8 cellular contexts compared by ENCODE assay signal in the genomic region with DNA sequence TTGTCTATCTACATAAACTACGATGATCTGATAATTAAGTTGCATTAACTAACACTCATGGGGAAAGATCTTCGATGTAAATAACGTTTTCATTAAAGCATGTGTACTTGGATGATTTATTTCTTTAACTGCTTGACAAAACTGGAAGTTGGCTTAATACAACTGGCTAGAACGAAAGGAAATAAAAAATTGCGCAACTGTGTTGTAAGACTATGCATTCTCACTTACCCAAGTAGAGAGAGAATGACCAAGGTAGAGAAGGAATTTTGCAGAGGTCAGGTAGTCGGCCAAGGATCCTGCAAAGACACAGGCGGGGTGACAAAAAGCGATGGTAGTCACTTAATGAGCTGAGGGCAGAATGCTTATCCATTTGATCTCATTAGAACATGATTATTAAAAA. TPM values are rescaled to one million over a fixed set of nuclear protein-coding genes. Genes with fewer than 3 reads are reported as not detected.
DNase-seq lines count a peak whose midpoint lies in the region; ATAC-seq and TF ChIP-seq lines count a peak whose summit lies in the region.

No MANE protein-coding gene starts in this region.

- no peak overlapping the region for H2BK5ac ChIP-seq in IMR-90 (ENCODE audit: low read depth, low read length, poor library complexity, severe bottlenecking)

- H4K91ac ChIP-seq in IMR-90 (ENCODE audit: insufficient read depth, low read depth, low read length): no peak overlapping the region

- H3K9ac ChIP-seq in IMR-90 (ENCODE audit: low read depth, low read length): no peak overlapping the region

- no peak overlapping the region for H3K14ac ChIP-seq in IMR-90 (replicated peaks; ENCODE audit: low read depth, low read length)

- no peak overlapping the region for H3K23ac ChIP-seq in IMR-90 (ENCODE audit: low read depth, low read length)

- no peak overlapping the region for H3K56ac ChIP-seq in IMR-90 (ENCODE audit: extremely low read depth, insufficient read depth, low read length)

- no TSS peak for BruUV-seq in IMR-90 (replicated peaks; lab: Mats Ljungman, UMichigan)

- no CpG with 5 or more reads among the region's 8 CpGs for WGBS in IMR-90 (ENCODE audit: extremely low coverage in 2 of 2, insufficient read length in 1 of 2), 2 experiments
- 58% methylated on average over 8 of the region's 8 CpGs for WGBS in hepatocyte (ENCODE audit: low lambda C conversion rate, missing lambda C conversion rate)
- 46 to 55% methylated on average over 8 of the region's 8 CpGs for WGBS in sigmoid colon, 2 donors

- CTCF ChIA-PET in IMR-90 (lab: Yijun Ruan, JAX): no interaction called here
- CTCF ChIA-PET in activated CD4-positive, alpha-beta memory T cell treated with anti-CD3 and anti-CD28 coated beads for 36 hours (lab: Charles Lee): interaction anchor here (0.6 to 1.8 kb wide), 3 partner anchors 10 to 291 kb away, joined by 3 to 7 read pairs (median 4); no protein-coding TSS in a partner anchor

- in situ Hi-C loops in IMR-90 (cut with MboI; ENCODE audit: low sequenced_read_pairs): no loop called here

- H3K9me2 ChIP-seq in hepatocyte (replicated peaks; ENCODE audit: insufficient read depth): no peaks in the 10 kb centered on the region

- no peak overlapping the region for H3K27ac ChIP-seq in IMR-90 (ENCODE audit: insufficient read depth, low read length)
- H3K27ac ChIP-seq in hepatocyte: peak overlapping the region; percentile 96
- peak overlapping the region in 3 of 4 donors; percentile 83 to 93 (median 86) for H3K27ac ChIP-seq in sigmoid colon

- TF ChIP-seq POLR2A in IMR-90 (IDR thresholded peaks at IDR 0.05; ENCODE audit: low read depth, low read length): no peak
- no peak for TF ChIP-seq POLR2A in sigmoid colon (IDR thresholded peaks at IDR 0.05)

- H3K9me3 Mint-ChIP-seq in activated CD4-positive, alpha-beta memory T cell treated with anti-CD3 and anti-CD28 coated beads for 36 hours: no peaks in the 10 kb centered on the region

- dilution Hi-C loops in IMR-90 (cut with HindIII; ENCODE audit: low sequenced_read_pairs, unreplicated experiment): no loop called here

- no peak for TF ChIP-seq RAD21 in IMR-90 (IDR thresholded peaks at IDR 0.05; ENCODE audit: low read length)

- no peak overlapping the region for H3K18ac ChIP-seq in IMR-90 (ENCODE audit: low read depth, low read length)

- H3K36me3 Mint-ChIP-seq in activated CD4-positive, alpha-beta memory T cell treated with anti-CD3 and anti-CD28 coated beads for 36 hours: no peaks in the 10 kb centered on the region

- peaks cover 6% of the 10 kb centered on the region; the same call in 1 of the 2 replicates for H3K36me3 ChIP-seq in IMR-90 (ENCODE audit: control insufficient read depth, insufficient read depth, low read length)
- H3K36me3 ChIP-seq in hepatocyte (replicated peaks; ENCODE audit: insufficient read depth, low read depth): no peaks in the 10 kb centered on the region
- peaks cover 0 to 7% (median 4%) of the 10 kb centered on the region in 4 donors for H3K36me3 ChIP-seq in sigmoid colon
- no peaks in the 10 kb centered on the region for H3K36me3 ChIP-seq in H7 (replicated peaks; ENCODE audit: control insufficient read depth, insufficient read depth, low read length)

- no peak for TF ChIP-seq CTCF in IMR-90 (conservative IDR thresholded peaks at IDR 0.05; ENCODE audit: low read depth, low read length)
- no peak for TF ChIP-seq CTCF in hepatocyte (IDR thresholded peaks at IDR 0.05; ENCODE audit: poor library complexity)
- no peak for TF ChIP-seq CTCF in sigmoid colon (IDR thresholded peaks at IDR 0.05)

- TF ChIP-seq EP300 in sigmoid colon (IDR thresholded peaks at IDR 0.05): no peak

- H2BK120ac ChIP-seq in IMR-90 (ENCODE audit: low read depth, low read length): no peak overlapping the region

- POLR2A ChIA-PET in IMR-90 (lab: Charles Lee; ENCODE audit: unreplicated experiment): no interaction called here
- POLR2A ChIA-PET in activated CD4-positive, alpha-beta memory T cell treated with anti-CD3 and anti-CD28 coated beads for 36 hours (lab: Charles Lee): interaction anchor here (1.5 kb wide), 1 partner anchor 132 kb away, joined by 4 read pairs; no protein-coding TSS in a partner anchor

- H2AK9ac ChIP-seq in IMR-90 (replicated peaks; ENCODE audit: low read depth, low read length, poor library complexity): no peak overlapping the region

- H3K4me2 ChIP-seq in IMR-90 (ENCODE audit: low read depth, low read length) (peak overlapping the region; percentile 73), hepatocyte (peak overlapping the region; percentile 90)

- H3K27me3 ChIP-seq in IMR-90 (ENCODE audit: control insufficient read depth, insufficient read depth, low read length) (peaks cover 2% of the 10 kb centered on the region; the same call in 1 of the 2 replicates), hepatocyte (no peaks in the 10 kb centered on the region), sigmoid colon (no peaks in the 10 kb centered on the region), H7 (ENCODE audit: control insufficient read depth, insufficient read depth, low read length) (peaks cover 64% of the 10 kb centered on the region)

- H3K4me1 ChIP-seq in IMR-90 (ENCODE audit: control insufficient read depth, insufficient read depth, low read length) (peaks cover 2% of the 10 kb centered on the region; the same call in 1 of the 2 replicates), hepatocyte (ENCODE audit: insufficient read depth) (peaks cover 34% of the 10 kb centered on the region), sigmoid colon (peaks cover 0 to 24% (median 7%) of the 10 kb centered on the region in 4 donors)

- no peak overlapping the region for H3K4ac ChIP-seq in IMR-90 (ENCODE audit: low read depth, low read length)

- H4K20me1 ChIP-seq in IMR-90 (ENCODE audit: insufficient read depth, low read length) (no peaks in the 10 kb centered on the region), hepatocyte (ENCODE audit: insufficient read depth, poor library complexity, severe bottlenecking) (no peaks in the 10 kb centered on the region)

- H3K9me1 ChIP-seq in IMR-90 (ENCODE audit: insufficient read depth, low read length): peaks cover 5% of the 10 kb centered on the region; the same call in 1 of the 2 replicates

- DNase-seq in IMR-90 (peak; percentile 20), hepatocyte (ENCODE audit: low spot score) (peak; percentile 34), sigmoid colon (no peak), H7 (no peak), epidermal melanocyte (ENCODE audit: insufficient read length, low spot score) (no peak)
- DNase-seq in activated CD4-positive, alpha-beta memory T cell treated with anti-CD3 and anti-CD28 coated beads for 36 hours: no peak
- DNase-seq in stimulated activated CD4-positive, alpha-beta T cell treated with anti-CD3 and anti-CD28 coated beads, Interleukin-2, amount 100 ng/mL, for 48 hours: no peak

- H3K27ac Mint-ChIP-seq in activated CD4-positive, alpha-beta memory T cell treated with anti-CD3 and anti-CD28 coated beads for 36 hours: peak overlapping the region; percentile 20

- no peak overlapping the region for H3K4me3 ChIP-seq in IMR-90 (ENCODE audit: insufficient read depth, low read depth, low read length)
- H3K4me3 ChIP-seq in hepatocyte: peak overlapping the region; percentile 83
- peak overlapping the region; percentile 58 to 73 (median 64) for H3K4me3 ChIP-seq in sigmoid colon
- H3K4me3 ChIP-seq in H7 (ENCODE audit: insufficient read depth, low read depth, low read length): no peak overlapping the region

- ATAC-seq in IMR-90 (ENCODE audit: low read depth) (no peak), HG03442 (IDR thresholded peaks at IDR 0.05; ENCODE audit: unreplicated experiment) (no peak)

- H2BK20ac ChIP-seq in IMR-90 (ENCODE audit: low read depth, low read length): no peak overlapping the region

- no peaks in the 10 kb centered on the region for H3K9me3 ChIP-seq in IMR-90 (ENCODE audit: control insufficient read depth, insufficient read depth, low read length)
- no peaks in the 10 kb centered on the region for H3K9me3 ChIP-seq in hepatocyte (ENCODE audit: low read depth)
- no peaks in the 10 kb centered on the region for H3K9me3 ChIP-seq in sigmoid colon

- no peak overlapping the region for H2AFZ ChIP-seq in IMR-90 (replicated peaks; ENCODE audit: low read length, poor library complexity)
- H2AFZ ChIP-seq in hepatocyte: no peak overlapping the region

- peak overlapping the region; percentile 83 for H3K4me3 Mint-ChIP-seq in activated CD4-positive, alpha-beta memory T cell treated with anti-CD3 and anti-CD28 coated beads for 36 hours

- peaks cover 45% of the 10 kb centered on the region for H3K79me2 ChIP-seq in hepatocyte

- peaks cover 4% of the 10 kb centered on the region for H3K27me3 Mint-ChIP-seq in activated CD4-positive, alpha-beta memory T cell treated with anti-CD3 and anti-CD28 coated beads for 36 hours

- peaks cover 54% of the 10 kb centered on the region for H3K4me1 Mint-ChIP-seq in activated CD4-positive, alpha-beta memory T cell treated with anti-CD3 and anti-CD28 coated beads for 36 hours (ENCODE audit: low read depth)

- H4K8ac ChIP-seq in IMR-90 (ENCODE audit: low read depth in 2 of 2, low read length in 2 of 2): no peak overlapping the region

- H3K79me1 ChIP-seq in IMR-90 (ENCODE audit: low read depth in 1 of 2, low read length in 2 of 2): no peaks in the 10 kb centered on the region

- intact Hi-C loops in IMR-90 (cut with micrococcal nuclease): no loop called here
- intact Hi-C loops in activated CD4-positive, alpha-beta memory T cell treated with anti-CD3 and anti-CD28 coated beads for 36 hours (cut with micrococcal nuclease): no loop called here
- intact Hi-C loops in sigmoid colon (cut with DNase I): no loop called here

- no peak overlapping the region for H4K5ac ChIP-seq in IMR-90 (ENCODE audit: low read depth, low read length)

- H2AK5ac ChIP-seq in IMR-90 (ENCODE audit: low read depth, low read length): no peak overlapping the region

- H2BK15ac ChIP-seq in IMR-90 (ENCODE audit: low read depth, low read length): no peak overlapping the region

TF ChIP-seq in IMR-90, 13 proteins besides CTCF, POLR2A, EP300 and RAD21 (continues in another document):
- no peak for TF ChIP-seq SMC3 (IDR thresholded peaks at IDR 0.05; ENCODE audit: low read depth, low read length)
- no peak for TF ChIP-seq CHD1 (IDR thresholded peaks at IDR 0.05; ENCODE audit: low read depth, low read length)
- TF ChIP-seq MAFK (IDR thresholded peaks at IDR 0.05; ENCODE audit: low read depth, low read length): no peak

RNA-seq across cellular contexts. Expression of a gene that starts 1.0 kb away (rescaled TPM):
- total RNA-seq in IMR-90 (2012; rRNA removed) (3.9 and 5.0 TPM in 2 replicates), hepatocyte (225 and 261 TPM in 2 replicates), sigmoid colon (10 to 100 TPM; 34.9 to 52.1 (median 46.9) TPM)
- polyA plus RNA-seq in IMR-90 (2012; rRNA removed) (1.3 and 1.5 TPM in 2 replicates), hepatocyte (153 and 186 TPM in 2 replicates), sigmoid colon (100 to 1,000 TPM in 2 of 3 donors, 10 to 100 TPM in 1; 87.3 to 280 (median 216) TPM)
- 1.0 and 1.5 TPM in 2 replicates for polyA plus RNA-seq in IMR-90 (2012; cell fraction: cytosol; rRNA removed)
- 0.25 and 1.4 TPM in 2 replicates for polyA plus RNA-seq in IMR-90 (2012; cell fraction: nucleus; rRNA removed; ENCODE audit: low replicate concordance)
- 1 to 10 TPM; 4.7 to 4.8 TPM for total RNA-seq in activated CD4-positive, alpha-beta memory T cell treated with anti-CD3 and anti-CD28 coated beads for 36 hours
- 0.55 and 1.9 TPM in 2 replicates for total RNA-seq in H7 (2014; rRNA removed; shearing (Covaris generic))

Comparison
In these comparisons a context has a peak if more than half of its experiments do, and no peak if none do; other contexts are left out.
1. DNase-seq: peak in IMR-90 (single experiment) and hepatocyte (single experiment); none in activated CD4-positive, alpha-beta memory T cell treated with anti-CD3 and anti-CD28 coated beads for 36 hours (single experiment), sigmoid colon (single experiment), H7 (single experiment), stimulated activated CD4-positive, alpha-beta T cell treated with anti-CD3 and anti-CD28 coated beads, Interleukin-2, amount 100 ng/mL, for 48 hours (0 of 2) and epidermal melanocyte (single experiment).
2. H3K4me3 ChIP-seq: peak in hepatocyte (single experiment) and sigmoid colon (4 of 4); none in IMR-90 (single experiment) and H7 (single experiment).